Comparison of ENCODE assay signal across 8 cellular contexts in the genomic region with DNA sequence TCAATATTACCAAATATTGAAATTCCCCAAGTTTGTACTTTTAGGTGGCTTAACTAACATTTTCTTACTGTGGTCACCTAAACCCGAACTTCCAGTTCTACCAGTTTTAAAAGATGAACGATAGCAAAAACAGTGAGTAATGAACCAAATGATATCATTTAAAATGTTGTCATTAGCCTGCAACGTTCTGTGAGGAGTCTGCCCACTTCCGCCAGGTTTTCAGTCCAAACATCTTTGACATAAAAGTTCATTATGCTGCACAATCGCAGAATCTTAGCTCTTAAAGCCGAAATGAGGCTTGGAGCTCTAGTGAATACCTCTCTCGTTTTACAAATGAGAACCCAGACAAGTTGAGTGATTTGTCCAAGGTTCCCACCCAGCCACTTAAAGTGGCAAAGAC. TPM values are rescaled to one million over a fixed set of nuclear protein-coding genes. Genes with fewer than 3 reads are reported as not detected.
A peak's percentile ranks its signal among the peaks of the same experiment; 100 is the strongest.
DNase-seq lines count a peak whose midpoint lies in the region; ATAC-seq and TF ChIP-seq lines count a peak whose summit lies in the region.

No MANE protein-coding gene starts in this region.

- no peak overlapping the region for H3K27ac ChIP-seq in muscle layer of colon (ENCODE audit: low read depth, low read length)

- H3K9ac ChIP-seq in muscle layer of colon (ENCODE audit: low read length), result peak overlapping the region; percentile 35

- H3K4me3 ChIP-seq in MG63 (peak overlapping the region; percentile 92), choroid plexus epithelial cell (ENCODE audit: low read depth, low read length) (peak overlapping the region; percentile 78), muscle layer of colon (ENCODE audit: low read depth in 1 of 2, low read length in 2 of 2) (peak overlapping the region; percentile 50 to 57)

- no peaks in the 10 kb centered on the region for H3K9me3 ChIP-seq in MG63
- H3K9me3 ChIP-seq in muscle layer of colon (ENCODE audit: low read length), result no peaks in the 10 kb centered on the region

- no peaks in the 10 kb centered on the region for H3K4me1 ChIP-seq in muscle layer of colon (ENCODE audit: insufficient read depth, low read length)

- no peaks in the 10 kb centered on the region for H3K27me3 ChIP-seq in MG63
- peaks cover 4 to 6% of the 10 kb centered on the region in 2 donors for H3K27me3 ChIP-seq in muscle layer of colon (ENCODE audit: control insufficient read depth in 1 of 2, insufficient read depth in 2 of 2, low read length in 2 of 2)

- DNase-seq in DMS79 treated with DMSO at 0.1 percent for 48 hours (lab: John Stamatoyannopoulos, UW), result peak; percentile 4
- DNase-seq in MG63, result peak; percentile 2
- DNase-seq in choroid plexus epithelial cell (ENCODE audit: low read depth), result peak; percentile 30

- H3K36me3 ChIP-seq in MG63, result no peaks in the 10 kb centered on the region
- no peaks in the 10 kb centered on the region for H3K36me3 ChIP-seq in muscle layer of colon (ENCODE audit: insufficient read depth, low read length)

- TF ChIP-seq CTCF in choroid plexus epithelial cell (conservative IDR thresholded peaks at IDR 0.05; ENCODE audit: low read depth, low read length), result no peak

- ATAC-seq in HG03039 (IDR thresholded peaks at IDR 0.05; ENCODE audit: unreplicated experiment) (no peak), HG03571 (IDR thresholded peaks at IDR 0.05; ENCODE audit: unreplicated experiment) (no peak), HG02884 (IDR thresholded peaks at IDR 0.05; ENCODE audit: unreplicated experiment) (no peak), GM18867 (IDR thresholded peaks at IDR 0.05; ENCODE audit: unreplicated experiment) (no peak)

RNA-seq across cellular contexts. Expression of gene PIGA, which starts 0.8 kb away (rescaled TPM):
- 3.9 and 6.9 TPM in 2 replicates for total RNA-seq in MG63 (2014; rRNA removed; shearing (Covaris generic); ENCODE audit: low replicate concordance)

RNA-seq across cellular contexts. Expression of gene ASB11, which starts 19.1 kb away (rescaled TPM):
- not detected in 2 replicates for total RNA-seq in MG63 (2014; rRNA removed; shearing (Covaris generic); ENCODE audit: low replicate concordance)

RNA-seq across cellular contexts. Expression of gene VEGFD, which starts 49.7 kb away (rescaled TPM):
- not detected in 2 replicates for total RNA-seq in MG63 (2014; rRNA removed; shearing (Covaris generic); ENCODE audit: low replicate concordance)
